In the genomic region with DNA sequence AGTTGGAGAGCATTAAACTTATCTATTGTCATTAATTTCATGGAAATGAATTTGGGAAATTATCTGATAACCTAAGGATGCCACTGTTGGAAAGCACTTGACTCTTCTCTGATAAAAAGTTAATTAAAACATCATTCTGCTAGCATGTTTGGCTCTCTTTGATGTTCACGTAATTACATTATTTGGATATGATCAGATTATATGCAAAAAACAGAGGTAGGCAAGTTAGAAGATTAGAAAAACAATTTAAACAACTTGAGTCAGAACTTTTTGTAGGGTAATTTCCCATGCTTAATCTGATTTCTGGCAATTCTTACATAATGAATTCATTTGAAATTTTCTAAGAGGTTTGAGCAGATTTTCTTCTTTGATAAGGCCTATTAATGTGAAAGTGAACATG, we compare ENCODE assay signal across 25 cellular contexts.
"Had no signal": no experiment of that assay in that cellular context is flagged by ENCODE, and none has a peak within 500 bp of the region (broad histone marks: within the 10 kb centered on the region; RNA-seq: fewer than 3 reads in every experiment).

No MANE protein-coding gene starts in this region.

- H3K4me1 ChIP-seq: colonic mucosa, esophagus muscularis mucosa, esophagus squamous epithelium, foreskin keratinocyte, gastrocnemius medialis, gastroesophageal sphincter, heart left ventricle, heart right ventricle had no signal

- H3K4me3 ChIP-seq: colonic mucosa, coronary artery, dorsolateral prefrontal cortex, esophagus muscularis mucosa, esophagus squamous epithelium, gastrocnemius medialis, gastroesophageal sphincter, heart left ventricle, heart right ventricle, hepatocyte had no signal

- H3K27me3 ChIP-seq: colonic mucosa, dorsolateral prefrontal cortex, esophagus muscularis mucosa, esophagus squamous epithelium, foreskin keratinocyte, gastrocnemius medialis, gastroesophageal sphincter, heart left ventricle, heart right ventricle, hepatocyte had no signal

- H2AFZ ChIP-seq: hepatocyte had no signal

- DNase-seq: colonic mucosa; cortex of kidney; dermis blood vessel endothelial cell; dorsolateral prefrontal cortex; effector CD4-positive, alpha-beta T cell; effector CD8-positive, alpha-beta T cell; effector memory CD4-positive, alpha-beta T cell; effector memory CD8-positive, alpha-beta T cell; endodermal cell; erythroblast; esophagus squamous epithelium; foreskin fibroblast; foreskin keratinocyte; foreskin melanocyte; gastrocnemius medialis; glutamatergic neuron; head of caudate nucleus; heart left ventricle; heart right ventricle had no signal

- H3K27ac ChIP-seq: colonic mucosa, coronary artery, dorsolateral prefrontal cortex, epithelial cell of prostate, esophagus muscularis mucosa, esophagus squamous epithelium, foreskin keratinocyte, gastrocnemius medialis, gastroesophageal sphincter, heart left ventricle, heart right ventricle, hepatocyte had no signal

- H3K79me2 ChIP-seq: hepatocyte had no signal

- H3K36me3 ChIP-seq: colonic mucosa, esophagus muscularis mucosa, esophagus squamous epithelium, gastrocnemius medialis, gastroesophageal sphincter, heart left ventricle, heart right ventricle had no signal

- H3K9me3 ChIP-seq: colonic mucosa, esophagus muscularis mucosa, esophagus squamous epithelium, gastrocnemius medialis, gastroesophageal sphincter had no signal

- H3K4me2 ChIP-seq: hepatocyte had no signal

- ATAC-seq: effector memory CD8-positive, alpha-beta T cell; esophagus mucosa; foreskin keratinocyte; gastrocnemius medialis; gastroesophageal sphincter; heart left ventricle; heart right ventricle had no signal
